ENCODE assay signal across 8 cellular contexts in the genomic region with DNA sequence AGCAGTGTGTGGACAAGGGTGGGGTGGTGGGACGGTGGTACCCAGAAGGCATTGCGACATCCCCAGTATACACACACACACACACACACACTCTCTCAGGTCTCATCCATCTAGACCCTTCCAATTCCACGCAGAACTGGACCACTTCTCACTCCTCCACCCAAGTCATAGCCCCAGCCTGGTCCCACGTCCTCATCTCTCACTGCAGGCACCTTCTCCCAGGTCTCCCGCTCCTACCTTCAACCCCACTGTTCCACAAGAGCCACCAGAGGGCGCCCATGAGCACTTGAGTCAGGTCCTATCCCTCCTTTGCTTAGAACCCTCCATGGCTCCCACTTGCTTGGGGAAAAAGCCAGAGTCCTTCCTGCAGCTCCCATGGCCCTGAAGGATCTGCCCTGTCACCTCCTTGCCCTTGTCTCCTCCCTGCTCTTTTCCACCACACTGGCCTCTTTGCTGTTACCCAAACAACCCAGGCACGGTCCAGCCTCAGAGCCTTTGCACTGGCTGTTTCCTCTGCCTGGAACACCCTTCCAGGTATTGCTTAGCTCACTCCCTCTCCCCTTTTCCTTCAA.
DNase-seq lines count a peak whose midpoint lies in the region; ATAC-seq and TF ChIP-seq lines count a peak whose summit lies in the region.

No MANE protein-coding gene starts in this region.

- ATAC-seq in gastrocnemius medialis (no peak), GM19395 (IDR thresholded peaks at IDR 0.05; ENCODE audit: unreplicated experiment) (no peak)
- ATAC-seq in stimulated activated memory B cell treated with anti-CD40 and anti-IgM and Interleukin-4, amounts not matched to agents 10 μg/mL and 1 μg/mL and 100 μg/mL, for 72 hours: no peak

- no peak for TF ChIP-seq POLR2A in gastrocnemius medialis (IDR thresholded peaks at IDR 0.05)

- H3K4me1 Mint-ChIP-seq in stimulated activated memory B cell treated with anti-CD40 and anti-IgM and Interleukin-4, amounts not matched to agents 10 μg/mL and 1 μg/mL and 100 μg/mL, for 72 hours: peaks cover 62% of the 10 kb centered on the region

- H3K27ac Mint-ChIP-seq in stimulated activated memory B cell treated with anti-CD40 and anti-IgM and Interleukin-4, amounts not matched to agents 10 μg/mL and 1 μg/mL and 100 μg/mL, for 72 hours: no peak overlapping the region

- peak; percentile 59 for TF ChIP-seq CTCF in AG04449 (IDR thresholded peaks at IDR 0.05; ENCODE audit: insufficient read depth, low read length, missing control alignments)
- TF ChIP-seq CTCF in gastrocnemius medialis (IDR thresholded peaks at IDR 0.05 in 4 of 5, conservative IDR thresholded peaks at IDR 0.05 in 1 of 5): peak in 3 of 5 experiments; percentile 27 to 50 (median 37)

- intact Hi-C loops in head of caudate nucleus (cut with DNase I) (no loop called here), gastrocnemius medialis (cut with DNase I; ENCODE audit: low total_unique reads) (no loop called here)

- in situ Hi-C loops in gastrocnemius medialis (cut with MboI; ENCODE audit: low sequenced_read_pairs in 4 of 4): no loop called here

- no peaks in the 10 kb centered on the region for H3K4me1 ChIP-seq in gastrocnemius medialis

- DNase-seq in AG04449 (ENCODE audit: low read depth, low spot score) (no peak), H4 (ENCODE audit: low spot score) (peak; percentile 36), RKO (ENCODE audit: low spot score) (peak; percentile 59), activated T-helper 1 cell treated with Interleukin-2 at 50 U/mL for 16 hours (ENCODE audit: low read depth) (peak; percentile 55), head of caudate nucleus (peak in 33 of 42 donors; percentile 13 to 75 (median 44)), gastrocnemius medialis (no peak)

- H3K36me3 Mint-ChIP-seq in stimulated activated memory B cell treated with anti-CD40 and anti-IgM and Interleukin-4, amounts not matched to agents 10 μg/mL and 1 μg/mL and 100 μg/mL, for 72 hours: no peaks in the 10 kb centered on the region

- H3K9me3 Mint-ChIP-seq in stimulated activated memory B cell treated with anti-CD40 and anti-IgM and Interleukin-4, amounts not matched to agents 10 μg/mL and 1 μg/mL and 100 μg/mL, for 72 hours: no peaks in the 10 kb centered on the region

- peaks cover 0 to 11% (median 6%) of the 10 kb centered on the region in 3 donors for H3K27me3 ChIP-seq in gastrocnemius medialis

- H3K4me3 ChIP-seq in AG04449 (ENCODE audit: low read depth, low read length) (no peak overlapping the region), gastrocnemius medialis (no peak overlapping the region)

- no peak overlapping the region for H3K4me3 Mint-ChIP-seq in stimulated activated memory B cell treated with anti-CD40 and anti-IgM and Interleukin-4, amounts not matched to agents 10 μg/mL and 1 μg/mL and 100 μg/mL, for 72 hours

- no peaks in the 10 kb centered on the region for H3K9me3 ChIP-seq in gastrocnemius medialis

- CTCF ChIA-PET in AG04449 (lab: Yijun Ruan, JAX): interaction anchor here (0.9 to 2.1 kb wide), 7 partner anchors 10 to 53 kb away, joined by 3 to 11 read pairs (median 4); no protein-coding TSS in a partner anchor

- no peak overlapping the region for H3K27ac ChIP-seq in gastrocnemius medialis

- POLR2A ChIA-PET in AG04449 (lab: Yijun Ruan, JAX): no interaction called here

- no peaks in the 10 kb centered on the region for H3K27me3 Mint-ChIP-seq in stimulated activated memory B cell treated with anti-CD40 and anti-IgM and Interleukin-4, amounts not matched to agents 10 μg/mL and 1 μg/mL and 100 μg/mL, for 72 hours

- H3K36me3 ChIP-seq in gastrocnemius medialis: no peaks in the 10 kb centered on the region

Comparison
In these comparisons a context has a peak if more than half of its experiments do, and no peak if none do; other contexts are left out.
1. DNase-seq: peak in H4 (single experiment), RKO (single experiment), activated T-helper 1 cell treated with Interleukin-2 at 50 U/mL for 16 hours (single experiment) and head of caudate nucleus (33 of 42); none in AG04449 (single experiment) and gastrocnemius medialis (0 of 2).